ENCODE assay signal across 14 cellular contexts in genomic region chr5:15021286-15022046, GRCh38.
DNase-seq lines count a peak whose midpoint lies in the region; ATAC-seq and TF ChIP-seq lines count a peak whose summit lies in the region.
"Had no signal": no experiment of that assay in that cellular context is flagged by ENCODE, and none has a peak within 500 bp of the region (broad histone marks: within the 10 kb centered on the region; RNA-seq: fewer than 3 reads in every experiment).

No MANE protein-coding gene starts in this region.

- peaks cover 19% of the 10 kb centered on the region for H3K27me3 Mint-ChIP-seq in GM23338 (ENCODE audit: insufficient read depth, low read depth, poor library complexity)

- intact Hi-C loops in heart left ventricle (cut with DNase I), result no loop called here
- intact Hi-C loops in esophagus muscularis mucosa (cut with DNase I), result no loop called here

- no peak for TF ChIP-seq POLR2A in heart left ventricle (IDR thresholded peaks at IDR 0.05)
- TF ChIP-seq POLR2A in esophagus muscularis mucosa (IDR thresholded peaks at IDR 0.05; ENCODE audit: low read depth), result no peak

- no peaks in the 10 kb centered on the region for H4K20me1 ChIP-seq in GM23338 (replicated peaks; ENCODE audit: insufficient read depth)

- WGBS in heart left ventricle, 4 donors, result 31 to 40% (median 37%) methylated on average over 8 of the region's 8 CpGs
- WGBS in esophagus muscularis mucosa, result 67% methylated on average over 8 of the region's 8 CpGs

- no peaks in the 10 kb centered on the region for H3F3A ChIP-seq in GM23338 (replicated peaks; ENCODE audit: low read depth)

- H3K36me3 Mint-ChIP-seq in GM23338 (ENCODE audit: low read depth), result peaks cover 7% of the 10 kb centered on the region

- H3K4me1 Mint-ChIP-seq in GM23338, result peaks cover 8% of the 10 kb centered on the region; the same call in 2 of the 3 replicates
- H3K4me1 Mint-ChIP-seq: activated CD4-positive, alpha-beta T cell treated with anti-CD3 and anti-CD28 coated beads, Interleukin-2, amount 10 ng/mL, durations not matched to agents 7 days and 5 days had no signal

- peak overlapping the region; percentile 86 for H2AFZ ChIP-seq in GM23338

- H3K27ac Mint-ChIP-seq in GM23338, result no peak overlapping the region
- H3K27ac Mint-ChIP-seq: activated CD4-positive, alpha-beta T cell treated with anti-CD3 and anti-CD28 coated beads, Interleukin-2, amount 10 ng/mL, durations not matched to agents 7 days and 5 days; activated naive CD4-positive, alpha-beta T cell treated with anti-CD3 and anti-CD28 coated beads, Interleukin-2, amount 50 U/mL, for 72 hours had no signal

- H3K9me3 Mint-ChIP-seq in GM23338, result peaks cover 7% of the 10 kb centered on the region; the same call in 2 of the 3 replicates

- no peaks in the 10 kb centered on the region for H3K79me2 ChIP-seq in GM23338 (replicated peaks; ENCODE audit: insufficient read depth)

- H3K4me3 ChIP-seq in GM23338 (no peak overlapping the region), heart left ventricle (peak overlapping the region in 6 of 12 donors; percentile 1 to 26 (median 10)), skeletal muscle tissue (ENCODE audit: low read length in 3 of 3) (peak overlapping the region in 1 of 3 donors; percentile 30), esophagus muscularis mucosa (no peak overlapping the region)
- H3K4me3 ChIP-seq: ovary had no signal

- H3K9me3 ChIP-seq in heart left ventricle (peaks cover 0 to 3% (median 0%) of the 10 kb centered on the region in 12 donors), skeletal muscle tissue (ENCODE audit: control insufficient read depth in 3 of 3, low read length in 3 of 3) (no peaks in the 10 kb centered on the region), esophagus muscularis mucosa (no peaks in the 10 kb centered on the region)
- H3K9me3 ChIP-seq: ovary had no signal

- ATAC-seq in GM23338 (no peak), heart left ventricle (peak; percentile 60 to 81 (median 69)), HG03342 (IDR thresholded peaks at IDR 0.05; ENCODE audit: unreplicated experiment) (no peak), HG02840 (IDR thresholded peaks at IDR 0.05; ENCODE audit: low FRiP score, unreplicated experiment) (no peak)
- ATAC-seq: activated naive CD4-positive, alpha-beta T cell treated with anti-CD3 and anti-CD28 coated beads, Interleukin-2, amount 50 U/mL, for 72 hours had no signal

- TF ChIP-seq CTCF in GM23338 (conservative IDR thresholded peaks at IDR 0.05; ENCODE audit: low read depth in 2 of 2), result no peak
- no peak for TF ChIP-seq CTCF in heart left ventricle (IDR thresholded peaks at IDR 0.05)
- no peak for TF ChIP-seq CTCF in esophagus muscularis mucosa (IDR thresholded peaks at IDR 0.05)

- H3K27ac ChIP-seq in GM23338 (ENCODE audit: low read depth) (no peak overlapping the region), heart left ventricle (peak overlapping the region; percentile 24 to 84 (median 52)), skeletal muscle tissue (ENCODE audit: low read depth, low read length) (peak overlapping the region; percentile 3), esophagus muscularis mucosa (replicated peaks in 1 of 4) (peak overlapping the region in 1 of 4 donors; percentile 45)
- H3K27ac ChIP-seq: KMS-11, ovary had no signal

- H3K9ac ChIP-seq in skeletal muscle tissue (ENCODE audit: low read depth in 1 of 3, low read length in 3 of 3), result no peak overlapping the region
- H3K9ac ChIP-seq: KMS-11 had no signal

- no peaks in the 10 kb centered on the region for H3K36me3 ChIP-seq in GM23338 (ENCODE audit: insufficient read depth)
- no peaks in the 10 kb centered on the region for H3K36me3 ChIP-seq in heart left ventricle
- H3K36me3 ChIP-seq in skeletal muscle tissue (ENCODE audit: control insufficient read depth in 3 of 3, insufficient read depth in 3 of 3, low read length in 3 of 3), result no peaks in the 10 kb centered on the region
- H3K36me3 ChIP-seq in esophagus muscularis mucosa, result no peaks in the 10 kb centered on the region
- H3K36me3 ChIP-seq: ovary had no signal

- H3K4me3 Mint-ChIP-seq in GM23338, result no peak overlapping the region
- H3K4me3 Mint-ChIP-seq: activated CD4-positive, alpha-beta T cell treated with anti-CD3 and anti-CD28 coated beads, Interleukin-2, amount 10 ng/mL, durations not matched to agents 7 days and 5 days had no signal

- no peak for TF ChIP-seq EP300 in esophagus muscularis mucosa (IDR thresholded peaks at IDR 0.05)

- peaks cover 7% of the 10 kb centered on the region; the same call in 1 of the 2 replicates for H3K4me1 ChIP-seq in GM23338 (ENCODE audit: insufficient read depth)
- peaks cover 0 to 19% (median 7%) of the 10 kb centered on the region in 12 donors for H3K4me1 ChIP-seq in heart left ventricle
- no peaks in the 10 kb centered on the region for H3K4me1 ChIP-seq in skeletal muscle tissue (ENCODE audit: control insufficient read depth in 3 of 3, insufficient read depth in 3 of 3, low read length in 3 of 3)
- H3K4me1 ChIP-seq in esophagus muscularis mucosa, result peaks cover 0 to 7% (median 3%) of the 10 kb centered on the region in 4 donors

- DNase-seq in GM23338 (ENCODE audit: low spot score) (no peak), T1000 (lab: John Stamatoyannopoulos, UW) (peak; percentile 3), heart left ventricle (peak in 1 of 5 donors; percentile 31), esophagus muscularis mucosa (ENCODE audit: extremely low spot score) (no peak)
- no peak for DNase-seq in activated CD8-positive, alpha-beta memory T cell treated with anti-CD3 and anti-CD28 coated beads, Interleukin-2, amount 50 U/mL, for 48 hours
- DNase-seq: activated CD4-positive, alpha-beta T cell treated with anti-CD3 and anti-CD28 coated beads, Interleukin-2, amount 10 ng/mL, durations not matched to agents 7 days and 5 days; DND-41; ovary; stimulated activated CD4-positive, alpha-beta T cell treated with anti-CD3 and anti-CD28 coated beads, Interleukin-4, amount 100 ng/mL, for 24 hours had no signal

- no peak overlapping the region for H3K4me2 ChIP-seq in GM23338
- H3K4me2 ChIP-seq: KMS-11 had no signal

- H3K9me2 ChIP-seq in GM23338 (ENCODE audit: insufficient read depth), result no peaks in the 10 kb centered on the region

- peaks cover 4% of the 10 kb centered on the region; the same call in 1 of the 2 replicates for H3K27me3 ChIP-seq in GM23338 (ENCODE audit: insufficient read depth)
- H3K27me3 ChIP-seq in heart left ventricle, result no peaks in the 10 kb centered on the region
- no peaks in the 10 kb centered on the region for H3K27me3 ChIP-seq in skeletal muscle tissue (ENCODE audit: control insufficient read depth in 3 of 3, insufficient read depth in 3 of 3, low read length in 3 of 3)
- H3K27me3 ChIP-seq in esophagus muscularis mucosa, result no peaks in the 10 kb centered on the region
- H3K27me3 ChIP-seq: ovary had no signal

TF ChIP-seq in GM23338, 12 proteins besides CTCF, POLR2A, EP300 and RAD21 (continues in another document):
- no peak for TF ChIP-seq ZNF331 (CRISPR knock-in tag; IDR thresholded peaks at IDR 0.05; ENCODE audit: low read depth)
- no peak for TF ChIP-seq JUNB (IDR thresholded peaks at IDR 0.05; ENCODE audit: unreplicated experiment)
- no peak for TF ChIP-seq EZH2 (IDR thresholded peaks at IDR 0.05; ENCODE audit: low read depth, unreplicated experiment)

Comparison
In these comparisons a context has a peak if more than half of its experiments do, and no peak if none do; other contexts are left out.
1. ATAC-seq: peak in heart left ventricle (4 of 4); none in GM23338 (single experiment), HG03342 (single experiment) and HG02840 (single experiment).